Comparison of ENCODE assay signal across 9 cellular contexts in genomic region chr13:65656740-65657329, GRCh38.
A peak's percentile ranks its signal among the peaks of the same experiment; 100 is the strongest.
DNase-seq lines count a peak whose midpoint lies in the region; ATAC-seq and TF ChIP-seq lines count a peak whose summit lies in the region.
"Had no signal": no experiment of that assay in that cellular context is flagged by ENCODE, and none has a peak within 500 bp of the region (broad histone marks: within the 10 kb centered on the region; RNA-seq: fewer than 3 reads in every experiment).

No MANE protein-coding gene starts in this region.

- no peak for TF ChIP-seq EP300 in Ishikawa (IDR thresholded peaks at IDR 0.05; ENCODE audit: borderline replicate concordance)

- no peaks in the 10 kb centered on the region for H3K27me3 ChIP-seq in BJ (ENCODE audit: control insufficient read depth, insufficient read depth, low read length)
- H3K27me3 ChIP-seq in ascending aorta = no peaks in the 10 kb centered on the region

- H3K27ac ChIP-seq in ascending aorta = no peak overlapping the region

- peak; percentile 72 for TF ChIP-seq RAD21 in Ishikawa (IDR thresholded peaks at IDR 0.05; ENCODE audit: low read depth)

- intact Hi-C loops in ascending aorta (cut with DNase I) = no loop called here

- DNase-seq in BJ (ENCODE audit: low read depth) (no peak), ascending aorta (ENCODE audit: low spot score in 2 of 2) (no peak), kidney tubule cell (ENCODE audit: low spot score) (peak; percentile 20), GM19238 (ENCODE audit: insufficient read length, low spot score) (no peak)
- no peak for DNase-seq in activated CD4-positive, alpha-beta T cell treated with anti-CD3 and anti-CD28 coated beads for 1 hour
- DNase-seq: activated CD4-positive, alpha-beta T cell treated with anti-CD3 and anti-CD28 coated beads, Interleukin-2, amount 50 U/mL, for 48 hours had no signal

- H3K36me3 ChIP-seq in BJ (ENCODE audit: control insufficient read depth, insufficient read depth, low read length) = no peaks in the 10 kb centered on the region
- H3K36me3 ChIP-seq in ascending aorta = no peaks in the 10 kb centered on the region

- no peaks in the 10 kb centered on the region for H3K4me1 ChIP-seq in ascending aorta

- H3K4me3 ChIP-seq in BJ (ENCODE audit: low read depth, low read length) (no peak overlapping the region), ascending aorta (no peak overlapping the region)

- peak; percentile 45 for TF ChIP-seq CTCF in BJ (IDR thresholded peaks at IDR 0.05; ENCODE audit: insufficient read depth, low read depth, low read length)
- peak in 2 of 3 experiments; percentile 33 to 52 for TF ChIP-seq CTCF in ascending aorta (IDR thresholded peaks at IDR 0.05)

- ATAC-seq in HG03025 (IDR thresholded peaks at IDR 0.05; ENCODE audit: low FRiP score, unreplicated experiment) = no peak
- ATAC-seq in HG02885 (IDR thresholded peaks at IDR 0.05; ENCODE audit: poor library complexity, unreplicated experiment) = no peak

- H3K9me3 ChIP-seq in ascending aorta = no peaks in the 10 kb centered on the region

- POLR2A ChIA-PET in BJ (lab: Charles Lee) = no interaction called here

- CTCF ChIA-PET in BJ (lab: Yijun Ruan, JAX) = interaction anchor here (0.6 to 1.3 kb wide), 8 partner anchors 19 to 1585 kb away, joined by 3 read pairs; partner anchors contain the start of gene PCDH9

TF ChIP-seq in Ishikawa, 13 proteins besides CTCF, POLR2A, EP300 and RAD21:
- TF ChIP-seq ZBTB7A (IDR thresholded peaks at IDR 0.05; ENCODE audit: low read depth) (no peak), FOXM1 (IDR thresholded peaks at IDR 0.05; ENCODE audit: borderline replicate concordance, low read depth) (no peak), NFIC (IDR thresholded peaks at IDR 0.05) (no peak), CEBPB (IDR thresholded peaks at IDR 0.05) (no peak), TEAD4 (IDR thresholded peaks at IDR 0.05) (no peak), TCF12 (IDR thresholded peaks at IDR 0.05; ENCODE audit: low read depth) (no peak), TAF1 (IDR thresholded peaks at IDR 0.05; ENCODE audit: low read depth) (no peak)
- TF ChIP-seq, protein P1, sequence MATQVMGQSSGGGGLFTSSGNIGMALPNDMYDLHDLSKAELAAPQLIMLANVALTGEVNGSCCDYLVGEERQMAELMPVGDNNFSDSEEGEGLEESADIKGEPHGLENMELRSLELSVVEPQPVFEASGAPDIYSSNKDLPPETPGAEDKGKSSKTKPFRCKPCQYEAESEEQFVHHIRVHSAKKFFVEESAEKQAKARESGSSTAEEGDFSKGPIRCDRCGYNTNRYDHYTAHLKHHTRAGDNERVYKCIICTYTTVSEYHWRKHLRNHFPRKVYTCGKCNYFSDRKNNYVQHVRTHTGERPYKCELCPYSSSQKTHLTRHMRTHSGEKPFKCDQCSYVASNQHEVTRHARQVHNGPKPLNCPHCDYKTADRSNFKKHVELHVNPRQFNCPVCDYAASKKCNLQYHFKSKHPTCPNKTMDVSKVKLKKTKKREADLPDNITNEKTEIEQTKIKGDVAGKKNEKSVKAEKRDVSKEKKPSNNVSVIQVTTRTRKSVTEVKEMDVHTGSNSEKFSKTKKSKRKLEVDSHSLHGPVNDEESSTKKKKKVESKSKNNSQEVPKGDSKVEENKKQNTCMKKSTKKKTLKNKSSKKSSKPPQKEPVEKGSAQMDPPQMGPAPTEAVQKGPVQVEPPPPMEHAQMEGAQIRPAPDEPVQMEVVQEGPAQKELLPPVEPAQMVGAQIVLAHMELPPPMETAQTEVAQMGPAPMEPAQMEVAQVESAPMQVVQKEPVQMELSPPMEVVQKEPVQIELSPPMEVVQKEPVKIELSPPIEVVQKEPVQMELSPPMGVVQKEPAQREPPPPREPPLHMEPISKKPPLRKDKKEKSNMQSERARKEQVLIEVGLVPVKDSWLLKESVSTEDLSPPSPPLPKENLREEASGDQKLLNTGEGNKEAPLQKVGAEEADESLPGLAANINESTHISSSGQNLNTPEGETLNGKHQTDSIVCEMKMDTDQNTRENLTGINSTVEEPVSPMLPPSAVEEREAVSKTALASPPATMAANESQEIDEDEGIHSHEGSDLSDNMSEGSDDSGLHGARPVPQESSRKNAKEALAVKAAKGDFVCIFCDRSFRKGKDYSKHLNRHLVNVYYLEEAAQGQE (IDR thresholded peaks at IDR 0.05; ENCODE audit: low read depth) = no peak
- TF ChIP-seq, protein P2, sequence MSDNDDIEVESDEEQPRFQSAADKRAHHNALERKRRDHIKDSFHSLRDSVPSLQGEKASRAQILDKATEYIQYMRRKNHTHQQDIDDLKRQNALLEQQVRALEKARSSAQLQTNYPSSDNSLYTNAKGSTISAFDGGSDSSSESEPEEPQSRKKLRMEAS (IDR thresholded peaks at IDR 0.05) = no peak
